In genomic region chr13:101155920-101156319, GRCh38 we compare ENCODE assay signal across 1 cellular context.
TF ChIP-seq lines count a peak whose summit lies in the region.

No MANE protein-coding gene starts in this region.

TF ChIP-seq in WTC11, 78 proteins besides CTCF, POLR2A, EP300 and RAD21 (continued from another document):
- TF ChIP-seq, protein P1, sequence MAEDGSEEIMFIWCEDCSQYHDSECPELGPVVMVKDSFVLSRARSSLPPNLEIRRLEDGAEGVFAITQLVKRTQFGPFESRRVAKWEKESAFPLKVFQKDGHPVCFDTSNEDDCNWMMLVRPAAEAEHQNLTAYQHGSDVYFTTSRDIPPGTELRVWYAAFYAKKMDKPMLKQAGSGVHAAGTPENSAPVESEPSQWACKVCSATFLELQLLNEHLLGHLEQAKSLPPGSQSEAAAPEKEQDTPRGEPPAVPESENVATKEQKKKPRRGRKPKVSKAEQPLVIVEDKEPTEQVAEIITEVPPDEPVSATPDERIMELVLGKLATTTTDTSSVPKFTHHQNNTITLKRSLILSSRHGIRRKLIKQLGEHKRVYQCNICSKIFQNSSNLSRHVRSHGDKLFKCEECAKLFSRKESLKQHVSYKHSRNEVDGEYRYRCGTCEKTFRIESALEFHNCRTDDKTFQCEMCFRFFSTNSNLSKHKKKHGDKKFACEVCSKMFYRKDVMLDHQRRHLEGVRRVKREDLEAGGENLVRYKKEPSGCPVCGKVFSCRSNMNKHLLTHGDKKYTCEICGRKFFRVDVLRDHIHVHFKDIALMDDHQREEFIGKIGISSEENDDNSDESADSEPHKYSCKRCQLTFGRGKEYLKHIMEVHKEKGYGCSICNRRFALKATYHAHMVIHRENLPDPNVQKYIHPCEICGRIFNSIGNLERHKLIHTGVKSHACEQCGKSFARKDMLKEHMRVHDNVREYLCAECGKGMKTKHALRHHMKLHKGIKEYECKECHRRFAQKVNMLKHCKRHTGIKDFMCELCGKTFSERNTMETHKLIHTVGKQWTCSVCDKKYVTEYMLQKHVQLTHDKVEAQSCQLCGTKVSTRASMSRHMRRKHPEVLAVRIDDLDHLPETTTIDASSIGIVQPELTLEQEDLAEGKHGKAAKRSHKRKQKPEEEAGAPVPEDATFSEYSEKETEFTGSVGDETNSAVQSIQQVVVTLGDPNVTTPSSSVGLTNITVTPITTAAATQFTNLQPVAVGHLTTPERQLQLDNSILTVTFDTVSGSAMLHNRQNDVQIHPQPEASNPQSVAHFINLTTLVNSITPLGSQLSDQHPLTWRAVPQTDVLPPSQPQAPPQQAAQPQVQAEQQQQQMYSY (CRISPR knock-in tag; IDR thresholded peaks at IDR 0.05), result no peak
- TF ChIP-seq, protein P2, sequence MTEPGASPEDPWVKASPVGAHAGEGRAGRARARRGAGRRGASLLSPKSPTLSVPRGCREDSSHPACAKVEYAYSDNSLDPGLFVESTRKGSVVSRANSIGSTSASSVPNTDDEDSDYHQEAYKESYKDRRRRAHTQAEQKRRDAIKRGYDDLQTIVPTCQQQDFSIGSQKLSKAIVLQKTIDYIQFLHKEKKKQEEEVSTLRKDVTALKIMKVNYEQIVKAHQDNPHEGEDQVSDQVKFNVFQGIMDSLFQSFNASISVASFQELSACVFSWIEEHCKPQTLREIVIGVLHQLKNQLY (CRISPR knock-in tag; IDR thresholded peaks at IDR 0.05), result no peak
- no peak for TF ChIP-seq TP53 (CRISPR knock-in tag; IDR thresholded peaks at IDR 0.05)
- no peak for TF ChIP-seq MXD4 (CRISPR knock-in tag; IDR thresholded peaks at IDR 0.05; ENCODE audit: borderline replicate concordance)
- TF ChIP-seq ATF1 (CRISPR knock-in tag; IDR thresholded peaks at IDR 0.05), result no peak
